ENCODE assay signal across 11 cellular contexts in genomic region chr17:8581002-8581658, GRCh38. TPM values are rescaled to one million over a fixed set of nuclear protein-coding genes. Genes with fewer than 3 reads are reported as not detected.
DNase-seq lines count a peak whose midpoint lies in the region; ATAC-seq and TF ChIP-seq lines count a peak whose summit lies in the region.
"Had no signal": no experiment of that assay in that cellular context is flagged by ENCODE, and none has a peak within 500 bp of the region (broad histone marks: within the 10 kb centered on the region; RNA-seq: fewer than 3 reads in every experiment).

No MANE protein-coding gene starts in this region.

- no peak overlapping the region for H3K4me3 Mint-ChIP-seq in activated naive CD8-positive, alpha-beta T cell treated with anti-CD3 and anti-CD28 coated beads for 36 hours
- H3K4me3 Mint-ChIP-seq in endothelial cell (ENCODE audit: unreplicated experiment): no peak overlapping the region
- H3K4me3 Mint-ChIP-seq: T-helper 1 cell treated with Interleukin-12 subunit alpha and Interleukin-12 subunit beta and Interleukin-4 antibody, amounts not matched to agents 30 μg/mL and 1 μg/mL, for 36 hours had no signal

- intact Hi-C loops in Right ventricle myocardium inferior (cut with DNase I): no loop called here

- TF ChIP-seq CTCF in endothelial cell (IDR thresholded peaks at IDR 0.05; ENCODE audit: unreplicated experiment): no peak

- no peaks in the 10 kb centered on the region for H3K9me3 Mint-ChIP-seq in activated naive CD8-positive, alpha-beta T cell treated with anti-CD3 and anti-CD28 coated beads for 36 hours
- H3K9me3 Mint-ChIP-seq in endothelial cell (ENCODE audit: unreplicated experiment): no peaks in the 10 kb centered on the region
- H3K9me3 Mint-ChIP-seq: T-helper 1 cell treated with Interleukin-12 subunit alpha and Interleukin-12 subunit beta and Interleukin-4 antibody, amounts not matched to agents 30 μg/mL and 1 μg/mL, for 36 hours had no signal

- no peak overlapping the region for H3K27ac Mint-ChIP-seq in activated naive CD8-positive, alpha-beta T cell treated with anti-CD3 and anti-CD28 coated beads for 36 hours
- H3K27ac Mint-ChIP-seq in endothelial cell (ENCODE audit: unreplicated experiment): no peak overlapping the region
- H3K27ac Mint-ChIP-seq: T-helper 1 cell treated with Interleukin-12 subunit alpha and Interleukin-12 subunit beta and Interleukin-4 antibody, amounts not matched to agents 30 μg/mL and 1 μg/mL, for 36 hours had no signal

- H3K27me3 Mint-ChIP-seq in activated naive CD8-positive, alpha-beta T cell treated with anti-CD3 and anti-CD28 coated beads for 36 hours: no peaks in the 10 kb centered on the region
- H3K27me3 Mint-ChIP-seq in endothelial cell (ENCODE audit: unreplicated experiment): peaks cover 2% of the 10 kb centered on the region

- peaks cover 6% of the 10 kb centered on the region for H3K4me1 Mint-ChIP-seq in activated naive CD8-positive, alpha-beta T cell treated with anti-CD3 and anti-CD28 coated beads for 36 hours
- peaks cover 2% of the 10 kb centered on the region for H3K4me1 Mint-ChIP-seq in endothelial cell (ENCODE audit: unreplicated experiment)

- no peaks in the 10 kb centered on the region for H3K36me3 Mint-ChIP-seq in activated naive CD8-positive, alpha-beta T cell treated with anti-CD3 and anti-CD28 coated beads for 36 hours
- H3K36me3 Mint-ChIP-seq in endothelial cell (ENCODE audit: low read depth, unreplicated experiment): peaks cover under 1% of the 10 kb centered on the region

- peak; percentile 82 for ATAC-seq in HG02610 (IDR thresholded peaks at IDR 0.05; ENCODE audit: unreplicated experiment)
- no peak for ATAC-seq in Right ventricle myocardium inferior

- DNase-seq in NCI-H748 (lab: John Stamatoyannopoulos, UW; ENCODE audit: unreplicated experiment): peak; percentile 22
- DNase-seq in NCI-H748 treated with DMSO at 0.1 percent for 48 hours (lab: John Stamatoyannopoulos, UW): no peak
- DNase-seq in activated naive CD8-positive, alpha-beta T cell treated with anti-CD3 and anti-CD28 coated beads for 36 hours: peak; percentile 5
- peak; percentile 11 for DNase-seq in renal cortical epithelial cell (ENCODE audit: low read depth)
- DNase-seq in occipital lobe (lab: John Stamatoyannopoulos, UW): no peak
- DNase-seq in Right ventricle myocardium inferior (ENCODE audit: missing footprints): no peak
- DNase-seq in endothelial cell (ENCODE audit: low spot score): no peak
- DNase-seq: NCI-H1092; stimulated activated CD4-positive, alpha-beta T cell treated with anti-CD3 and anti-CD28 coated beads, Interleukin-4, amount 100 ng/mL, for 4 hours had no signal

RNA-seq across cellular contexts. Expression of gene MYH10, which starts 49.4 kb away (rescaled TPM):
- total RNA-seq in activated naive CD8-positive, alpha-beta T cell treated with anti-CD3 and anti-CD28 coated beads for 36 hours: 10 to 100 TPM; 20.1 to 22.3 TPM
- total RNA-seq in renal cortical epithelial cell (49.5 and 149 TPM in 2 replicates), occipital lobe (142 TPM), Right ventricle myocardium inferior (29.1 TPM), endothelial cell (ENCODE audit: unreplicated experiment) (429 TPM)

Comparison
In these comparisons a context has a peak if more than half of its experiments do, and no peak if none do; other contexts are left out.
1. DNase-seq: peak in NCI-H748 (single experiment), activated naive CD8-positive, alpha-beta T cell treated with anti-CD3 and anti-CD28 coated beads for 36 hours (single experiment) and renal cortical epithelial cell (single experiment); none in NCI-H748 treated with DMSO at 0.1 percent for 48 hours (single experiment), occipital lobe (single experiment), Right ventricle myocardium inferior (single experiment) and endothelial cell (single experiment).